Comparison of ENCODE assay signal across 16 cellular contexts in the genomic region with DNA sequence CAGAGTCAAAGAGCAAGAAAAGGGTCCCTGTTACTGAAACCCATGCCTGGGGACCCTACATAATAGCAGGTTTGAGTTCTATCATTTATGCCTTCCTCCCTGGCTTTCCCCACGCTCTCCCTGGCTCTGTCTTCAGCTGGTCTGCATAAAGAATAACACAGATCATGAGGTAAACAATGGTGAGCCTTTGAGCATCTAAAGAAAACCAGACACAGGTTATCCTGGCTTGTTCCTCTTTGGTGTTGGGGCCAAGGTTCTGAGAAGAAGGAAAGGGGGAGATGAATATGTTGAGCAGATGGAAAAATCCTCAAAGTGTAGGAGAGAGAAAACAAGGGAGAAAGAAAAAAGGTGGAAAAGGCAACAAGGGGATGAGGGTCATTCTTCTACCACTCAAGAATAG.
A peak's percentile ranks its signal among the peaks of the same experiment; 100 is the strongest.
DNase-seq lines count a peak whose midpoint lies in the region; ATAC-seq and TF ChIP-seq lines count a peak whose summit lies in the region.
"Had no signal": no experiment of that assay in that cellular context is flagged by ENCODE, and none has a peak within 500 bp of the region (broad histone marks: within the 10 kb centered on the region; RNA-seq: fewer than 3 reads in every experiment).

No MANE protein-coding gene starts in this region.

- CTCF ChIA-PET in WTC11 (lab: Charles Lee) = interaction anchor here (1.1 kb wide), 1 partner anchor 90 kb away, joined by 3 read pairs; no protein-coding TSS in a partner anchor

- no peak overlapping the region for H3K9ac ChIP-seq in rectal smooth muscle tissue (ENCODE audit: low read length)
- H3K9ac ChIP-seq: BLaER1 had no signal

- no peaks in the 10 kb centered on the region for H3K36me3 ChIP-seq in iPS DF 6.9 (ENCODE audit: control insufficient read depth, insufficient read depth, low read length)
- H3K36me3 ChIP-seq in rectal smooth muscle tissue (ENCODE audit: control insufficient read depth, insufficient read depth, low read length) = no peaks in the 10 kb centered on the region

- TF ChIP-seq CTCF in WTC11 (IDR thresholded peaks at IDR 0.05) = no peak

- no CpG with 5 or more reads among the region's 1 CpG for WGBS in iPS DF 6.9 (ENCODE audit: insufficient coverage, insufficient read length)

- POLR2A ChIA-PET in WTC11 (lab: Charles Lee) = interaction anchor here (0.6 kb wide), 1 partner anchor 37 kb away, joined by 4 read pairs; no protein-coding TSS in a partner anchor

- H3K27ac ChIP-seq in iPS DF 6.9 (ENCODE audit: low read length) = peak overlapping the region; percentile 64
- peak overlapping the region; percentile 59 for H3K27ac ChIP-seq in rectal smooth muscle tissue (ENCODE audit: low read depth, low read length)
- H3K27ac ChIP-seq: BLaER1 had no signal

- H3K4me1 Mint-ChIP-seq in WTC11 = peaks cover 46% of the 10 kb centered on the region

- no peaks in the 10 kb centered on the region for H3K9me3 Mint-ChIP-seq in WTC11

- H3K27me3 Mint-ChIP-seq in WTC11 (ENCODE audit: low read depth) = no peaks in the 10 kb centered on the region; the same call in 1 of the 2 replicates

- H3K4me3 Mint-ChIP-seq in WTC11 = no peak overlapping the region
- H3K4me3 Mint-ChIP-seq: CD8-positive, alpha-beta T cell had no signal

- no peak overlapping the region for H3K4me3 ChIP-seq in iPS DF 6.9 (ENCODE audit: low read length)
- no peak overlapping the region for H3K4me3 ChIP-seq in rectal smooth muscle tissue (ENCODE audit: low read length)
- H3K4me3 ChIP-seq: BLaER1, GM12878 had no signal

- H3K27me3 ChIP-seq in iPS DF 6.9 (ENCODE audit: control insufficient read depth, insufficient read depth, low read length) = no peaks in the 10 kb centered on the region
- H3K27me3 ChIP-seq in rectal smooth muscle tissue (ENCODE audit: control insufficient read depth, insufficient read depth, low read length) = no peaks in the 10 kb centered on the region

- peak overlapping the region; percentile 61 for H3K27ac Mint-ChIP-seq in WTC11
- H3K27ac Mint-ChIP-seq: CD8-positive, alpha-beta T cell had no signal

- no peaks in the 10 kb centered on the region for H3K9me3 ChIP-seq in iPS DF 6.9 (ENCODE audit: control insufficient read depth, insufficient read depth, low read length)
- H3K9me3 ChIP-seq: BLaER1 had no signal

- ATAC-seq in WTC11 (peak; percentile 10), GM19455 (IDR thresholded peaks at IDR 0.05; ENCODE audit: unreplicated experiment) (no peak)
- ATAC-seq: CD8-positive, alpha-beta T cell; GM12878 had no signal

- DNase-seq in WTC11 (ENCODE audit: low spot score) (no peak), iPS DF 6.9 (ENCODE audit: low read depth, low spot score) (no peak), NCI-H2171 (lab: John Stamatoyannopoulos, UW) (no peak), iPS-NIHi7 (ENCODE audit: extremely low spot score) (no peak)
- DNase-seq in stimulated activated naive CD4-positive, alpha-beta T cell treated with Interleukin-2 at 50 U/mL for 16 hours (lab: John Stamatoyannopoulos, UW) = no peak
- DNase-seq: CD8-positive, alpha-beta T cell; DMS53; EL; IMR-90; NCI-H1436; NCI-H1930; NCI-H526 had no signal

- H3K36me3 Mint-ChIP-seq in WTC11 = no peaks in the 10 kb centered on the region

- H3K4me1 ChIP-seq in iPS DF 6.9 (ENCODE audit: control insufficient read depth, insufficient read depth, low read length) = peaks cover 10% of the 10 kb centered on the region
- H3K4me1 ChIP-seq in rectal smooth muscle tissue (ENCODE audit: control insufficient read depth, insufficient read depth, low read length) = peaks cover 8% of the 10 kb centered on the region
- H3K4me1 ChIP-seq: BLaER1 had no signal

TF ChIP-seq in WTC11, 78 proteins besides CTCF, POLR2A, EP300 and RAD21:
- TF ChIP-seq ZNF138 (CRISPR knock-in tag; conservative IDR thresholded peaks at IDR 0.05) = no peak
- TF ChIP-seq, protein P1, sequence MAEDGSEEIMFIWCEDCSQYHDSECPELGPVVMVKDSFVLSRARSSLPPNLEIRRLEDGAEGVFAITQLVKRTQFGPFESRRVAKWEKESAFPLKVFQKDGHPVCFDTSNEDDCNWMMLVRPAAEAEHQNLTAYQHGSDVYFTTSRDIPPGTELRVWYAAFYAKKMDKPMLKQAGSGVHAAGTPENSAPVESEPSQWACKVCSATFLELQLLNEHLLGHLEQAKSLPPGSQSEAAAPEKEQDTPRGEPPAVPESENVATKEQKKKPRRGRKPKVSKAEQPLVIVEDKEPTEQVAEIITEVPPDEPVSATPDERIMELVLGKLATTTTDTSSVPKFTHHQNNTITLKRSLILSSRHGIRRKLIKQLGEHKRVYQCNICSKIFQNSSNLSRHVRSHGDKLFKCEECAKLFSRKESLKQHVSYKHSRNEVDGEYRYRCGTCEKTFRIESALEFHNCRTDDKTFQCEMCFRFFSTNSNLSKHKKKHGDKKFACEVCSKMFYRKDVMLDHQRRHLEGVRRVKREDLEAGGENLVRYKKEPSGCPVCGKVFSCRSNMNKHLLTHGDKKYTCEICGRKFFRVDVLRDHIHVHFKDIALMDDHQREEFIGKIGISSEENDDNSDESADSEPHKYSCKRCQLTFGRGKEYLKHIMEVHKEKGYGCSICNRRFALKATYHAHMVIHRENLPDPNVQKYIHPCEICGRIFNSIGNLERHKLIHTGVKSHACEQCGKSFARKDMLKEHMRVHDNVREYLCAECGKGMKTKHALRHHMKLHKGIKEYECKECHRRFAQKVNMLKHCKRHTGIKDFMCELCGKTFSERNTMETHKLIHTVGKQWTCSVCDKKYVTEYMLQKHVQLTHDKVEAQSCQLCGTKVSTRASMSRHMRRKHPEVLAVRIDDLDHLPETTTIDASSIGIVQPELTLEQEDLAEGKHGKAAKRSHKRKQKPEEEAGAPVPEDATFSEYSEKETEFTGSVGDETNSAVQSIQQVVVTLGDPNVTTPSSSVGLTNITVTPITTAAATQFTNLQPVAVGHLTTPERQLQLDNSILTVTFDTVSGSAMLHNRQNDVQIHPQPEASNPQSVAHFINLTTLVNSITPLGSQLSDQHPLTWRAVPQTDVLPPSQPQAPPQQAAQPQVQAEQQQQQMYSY (CRISPR knock-in tag; IDR thresholded peaks at IDR 0.05) = peak; percentile 56; the same call in 1 of the 2 replicates
